ENCODE assay signal across 11 cellular contexts in genomic region chr1:114032271-114033218, GRCh38.
A peak's percentile ranks its signal among the peaks of the same experiment; 100 is the strongest.
DNase-seq lines count a peak whose midpoint lies in the region; TF ChIP-seq lines count a peak whose summit lies in the region.
"Had no signal": no experiment of that assay in that cellular context is flagged by ENCODE, and none has a peak within 500 bp of the region (broad histone marks: within the 10 kb centered on the region; RNA-seq: fewer than 3 reads in every experiment).

No MANE protein-coding gene starts in this region.

- in situ Hi-C loops in ACHN (cut with HindIII; ENCODE audit: low pct_ligation_motif_present, low pct_unique_long_range_greater_than_20kb, low sequenced_read_pairs): no loop called here
- in situ Hi-C loops in astrocyte of the spinal cord (cut with HindIII; ENCODE audit: low sequenced_read_pairs): no loop called here

- TF ChIP-seq CTCF in astrocyte of the spinal cord (IDR thresholded peaks at IDR 0.05; ENCODE audit: low read depth, low read length): no peak

- H3K9ac ChIP-seq in iPS-20b (ENCODE audit: low read depth, low read length): peak overlapping the region; percentile 70
- H3K9ac ChIP-seq: BLaER1 treated with 17β-estradiol and CSF1 and Interleukin-3, amounts not matched to agents 10 nM and 100 nM had no signal

- no peaks in the 10 kb centered on the region for H3K27me3 ChIP-seq in iPS-20b (ENCODE audit: insufficient read depth, low read length)
- H3K27me3 ChIP-seq: BLaER1 treated with 17β-estradiol and CSF1 and Interleukin-3, amounts not matched to agents 10 nM and 100 nM had no signal

- peak; percentile 22 for DNase-seq in ACHN
- DNase-seq in HK-2 (ENCODE audit: unreplicated experiment): peak; percentile 4
- DNase-seq in astrocyte of the spinal cord (ENCODE audit: low read depth, low spot score): peak; percentile 59
- DNase-seq in dedifferentiated amniotic fluid mesenchymal stem cell (ENCODE audit: extremely low spot score): no peak
- DNase-seq in stimulated activated naive CD4-positive, alpha-beta T cell (lab: John Stamatoyannopoulos, UW): no peak
- no peak for DNase-seq in Kasumi-1 (lab: John Stamatoyannopoulos, UW)
- DNase-seq in CD1c-positive myeloid dendritic cell (ENCODE audit: extremely low spot score): no peak
- DNase-seq: NCI-H345 had no signal

- no peaks in the 10 kb centered on the region for H3K9me3 ChIP-seq in iPS-20b (ENCODE audit: insufficient read depth, low read depth, low read length)
- H3K9me3 ChIP-seq: BLaER1 treated with 17β-estradiol and CSF1 and Interleukin-3, amounts not matched to agents 10 nM and 100 nM had no signal

- no peak overlapping the region for H3K4me3 ChIP-seq in astrocyte of the spinal cord (ENCODE audit: low read depth, low read length)
- H3K4me3 ChIP-seq in iPS-20b (ENCODE audit: low read length): peak overlapping the region; percentile 64
- H3K4me3 ChIP-seq: BLaER1 treated with 17β-estradiol and CSF1 and Interleukin-3, amounts not matched to agents 10 nM and 100 nM; SK-N-MC had no signal

- H3K4me1 ChIP-seq in iPS-20b (ENCODE audit: insufficient read depth, low read length): peaks cover 48% of the 10 kb centered on the region

- no peaks in the 10 kb centered on the region for H3K36me3 ChIP-seq in iPS-20b (ENCODE audit: insufficient read depth, low read depth, low read length)
- H3K36me3 ChIP-seq: BLaER1 treated with 17β-estradiol and CSF1 and Interleukin-3, amounts not matched to agents 10 nM and 100 nM had no signal

- peak overlapping the region; percentile 87 for H3K27ac ChIP-seq in iPS-20b (ENCODE audit: low read length)
- H3K27ac ChIP-seq: BLaER1 treated with 17β-estradiol and CSF1 and Interleukin-3, amounts not matched to agents 10 nM and 100 nM; SK-N-MC had no signal

Comparison
In these comparisons a context has a peak if more than half of its experiments do, and no peak if none do; other contexts are left out.
1. DNase-seq: peak in ACHN (single experiment), HK-2 (single experiment) and astrocyte of the spinal cord (single experiment); none in dedifferentiated amniotic fluid mesenchymal stem cell (single experiment), stimulated activated naive CD4-positive, alpha-beta T cell (0 of 6), Kasumi-1 (0 of 2) and CD1c-positive myeloid dendritic cell (single experiment).